8 cellular contexts compared by ENCODE assay signal in the genomic region with DNA sequence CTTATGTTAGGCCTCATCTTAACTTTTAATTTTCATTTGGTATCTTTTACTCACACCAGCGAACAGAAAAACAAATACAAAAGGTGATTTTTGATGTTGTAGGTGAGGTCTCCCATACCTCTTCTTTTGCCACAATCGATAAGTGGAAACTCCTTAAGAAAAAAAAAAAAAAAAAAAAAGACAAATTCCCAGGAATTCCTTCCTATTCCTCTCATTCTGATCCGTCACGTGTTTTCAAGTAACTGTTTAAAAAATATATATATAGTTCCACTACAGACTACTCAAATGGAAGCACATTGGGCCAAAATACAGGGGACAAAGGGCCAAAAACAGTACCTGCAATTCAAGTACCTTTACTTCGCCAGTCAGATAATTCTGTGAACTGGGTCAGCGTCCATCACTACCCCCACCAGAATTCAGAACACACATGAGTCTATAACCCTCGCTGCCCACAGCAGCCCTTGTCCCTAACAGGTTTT. TPM values are rescaled to one million over a fixed set of nuclear protein-coding genes. Genes with fewer than 3 reads are reported as not detected.
A peak's percentile ranks its signal among the peaks of the same experiment; 100 is the strongest.
DNase-seq lines count a peak whose midpoint lies in the region; ATAC-seq, FAIRE-seq and TF ChIP-seq lines count a peak whose summit lies in the region.

No MANE protein-coding gene starts in this region.

- H3K9me3 Mint-ChIP-seq in activated CD4-positive, alpha-beta memory T cell treated with anti-CD3 and anti-CD28 coated beads, Interleukin-2, amount 10 ng/mL, durations not matched to agents 7 days and 5 days = no peaks in the 10 kb centered on the region
- H3K9me3 Mint-ChIP-seq in stimulated activated memory B cell treated with anti-CD40 and anti-IgM and Interleukin-4, amounts not matched to agents 10 μg/mL and 1 μg/mL and 100 μg/mL, for 72 hours = no peaks in the 10 kb centered on the region

- FAIRE-seq in urothelium cell line (lab: Jason Lieb, UNC) = no peak

- peak overlapping the region; percentile 86 for H3K27ac Mint-ChIP-seq in activated CD4-positive, alpha-beta memory T cell treated with anti-CD3 and anti-CD28 coated beads, Interleukin-2, amount 10 ng/mL, durations not matched to agents 7 days and 5 days
- peak overlapping the region; percentile 97 for H3K27ac Mint-ChIP-seq in stimulated activated memory B cell treated with anti-CD40 and anti-IgM and Interleukin-4, amounts not matched to agents 10 μg/mL and 1 μg/mL and 100 μg/mL, for 72 hours

- peaks cover 9% of the 10 kb centered on the region for H3K27me3 Mint-ChIP-seq in activated CD4-positive, alpha-beta memory T cell treated with anti-CD3 and anti-CD28 coated beads, Interleukin-2, amount 10 ng/mL, durations not matched to agents 7 days and 5 days
- H3K27me3 Mint-ChIP-seq in stimulated activated memory B cell treated with anti-CD40 and anti-IgM and Interleukin-4, amounts not matched to agents 10 μg/mL and 1 μg/mL and 100 μg/mL, for 72 hours = no peaks in the 10 kb centered on the region

- no peaks in the 10 kb centered on the region for H3K36me3 ChIP-seq in iPS DF 6.9 (ENCODE audit: control insufficient read depth, insufficient read depth, low read length)

- peaks cover 29% of the 10 kb centered on the region for H3K4me1 Mint-ChIP-seq in activated CD4-positive, alpha-beta memory T cell treated with anti-CD3 and anti-CD28 coated beads, Interleukin-2, amount 10 ng/mL, durations not matched to agents 7 days and 5 days
- peaks cover 11% of the 10 kb centered on the region for H3K4me1 Mint-ChIP-seq in stimulated activated memory B cell treated with anti-CD40 and anti-IgM and Interleukin-4, amounts not matched to agents 10 μg/mL and 1 μg/mL and 100 μg/mL, for 72 hours

- no peaks in the 10 kb centered on the region for H3K9me3 ChIP-seq in iPS DF 6.9 (ENCODE audit: control insufficient read depth, insufficient read depth, low read length)

- no peak overlapping the region for H3K27ac ChIP-seq in iPS DF 6.9 (ENCODE audit: low read length)

- no peaks in the 10 kb centered on the region for H3K27me3 ChIP-seq in iPS DF 6.9 (ENCODE audit: control insufficient read depth, insufficient read depth, low read length)

- no CpG with 5 or more reads among the region's 7 CpGs for WGBS in iPS DF 6.9 (ENCODE audit: insufficient coverage, insufficient read length)

- H3K36me3 Mint-ChIP-seq in activated CD4-positive, alpha-beta memory T cell treated with anti-CD3 and anti-CD28 coated beads, Interleukin-2, amount 10 ng/mL, durations not matched to agents 7 days and 5 days (ENCODE audit: low read depth) = peaks cover 2% of the 10 kb centered on the region
- H3K36me3 Mint-ChIP-seq in stimulated activated memory B cell treated with anti-CD40 and anti-IgM and Interleukin-4, amounts not matched to agents 10 μg/mL and 1 μg/mL and 100 μg/mL, for 72 hours = no peaks in the 10 kb centered on the region

- no peak for DNase-seq in HEK293T (ENCODE audit: extremely low spot score)
- no peak for DNase-seq in activated CD4-positive, alpha-beta memory T cell treated with anti-CD3 and anti-CD28 coated beads, Interleukin-2, amount 10 ng/mL, durations not matched to agents 7 days and 5 days
- no peak for DNase-seq in iPS DF 6.9 (ENCODE audit: low read depth, low spot score)
- DNase-seq in NCI-H1092 (lab: John Stamatoyannopoulos, UW) = no peak
- DNase-seq in urothelium cell line (ENCODE audit: low spot score) = no peak
- DNase-seq in midbrain (lab: John Stamatoyannopoulos, UW) = no peak

- POLR2A ChIA-PET in HEK293T (lab: Yijun Ruan, JAX) = interaction anchor here (1.0 to 2.6 kb wide), 8 partner anchors 8 to 195 kb away, joined by 3 to 19 read pairs (median 5); partner anchors contain the start of genes NCL and PTMA
- POLR2A ChIA-PET in activated CD4-positive, alpha-beta memory T cell treated with anti-CD3 and anti-CD28 coated beads, Interleukin-2, amount 10 ng/mL, durations not matched to agents 7 days and 5 days (lab: Charles Lee) = interaction anchor here (0.8 to 2.1 kb wide), 8 partner anchors 9 to 195 kb away, joined by 3 to 22 read pairs (median 4); partner anchors contain the start of genes NCL and PTMA

- H3K4me1 ChIP-seq in iPS DF 6.9 (ENCODE audit: control insufficient read depth, insufficient read depth, low read length) = no peaks in the 10 kb centered on the region; the same call in 1 of the 2 replicates

- peak overlapping the region; percentile 84; the same call in 1 of the 2 replicates for H3K4me3 ChIP-seq in iPS DF 6.9 (ENCODE audit: low read length)

- ATAC-seq in stimulated activated memory B cell treated with anti-CD40 and anti-IgM and Interleukin-4, amounts not matched to agents 10 μg/mL and 1 μg/mL and 100 μg/mL, for 72 hours = no peak
- ATAC-seq in GM19351 (IDR thresholded peaks at IDR 0.05; ENCODE audit: unreplicated experiment) = no peak

- CTCF ChIA-PET in HEK293T (lab: Yijun Ruan, JAX) = interaction anchor here (0.7 kb wide), 1 partner anchor 1138 kb away, joined by 3 read pairs; no protein-coding TSS in a partner anchor
- CTCF ChIA-PET in activated CD4-positive, alpha-beta memory T cell treated with anti-CD3 and anti-CD28 coated beads, Interleukin-2, amount 10 ng/mL, durations not matched to agents 7 days and 5 days (lab: Charles Lee) = interaction anchor here (0.5 to 2.0 kb wide), 8 partner anchors 20 to 88 kb away, joined by 3 to 6 read pairs (median 4); partner anchors contain the start of gene NCL

- H3K4me3 Mint-ChIP-seq in activated CD4-positive, alpha-beta memory T cell treated with anti-CD3 and anti-CD28 coated beads, Interleukin-2, amount 10 ng/mL, durations not matched to agents 7 days and 5 days = peak overlapping the region; percentile 88
- peak overlapping the region; percentile 94 for H3K4me3 Mint-ChIP-seq in stimulated activated memory B cell treated with anti-CD40 and anti-IgM and Interleukin-4, amounts not matched to agents 10 μg/mL and 1 μg/mL and 100 μg/mL, for 72 hours

TF ChIP-seq in HEK293T, 16 proteins besides CTCF, POLR2A, EP300 and RAD21:
- TF ChIP-seq FOXM1 (IDR thresholded peaks at IDR 0.05; ENCODE audit: borderline replicate concordance) (no peak), ZNF384 (IDR thresholded peaks at IDR 0.05) (peak; percentile 59), CTBP1 (IDR thresholded peaks at IDR 0.05; ENCODE audit: borderline replicate concordance) (no peak)

RNA-seq across cellular contexts. Expression of gene NMUR1, which starts 16.5 kb away (rescaled TPM):
- 1 to 10 TPM; 3.4 to 3.9 TPM for total RNA-seq in activated CD4-positive, alpha-beta memory T cell treated with anti-CD3 and anti-CD28 coated beads, Interleukin-2, amount 10 ng/mL, durations not matched to agents 7 days and 5 days

RNA-seq across cellular contexts. Expression of gene NCL, which starts 49.5 kb away (rescaled TPM):
- total RNA-seq in activated CD4-positive, alpha-beta memory T cell treated with anti-CD3 and anti-CD28 coated beads, Interleukin-2, amount 10 ng/mL, durations not matched to agents 7 days and 5 days = 100 to 1,000 TPM; 454 to 476 TPM
